25 cellular contexts compared by ENCODE assay signal in genomic region chr4:25157071-25157470, GRCh38. TPM values are rescaled to one million over a fixed set of nuclear protein-coding genes. Genes with fewer than 3 reads are reported as not detected.
A peak's percentile ranks its signal among the peaks of the same experiment; 100 is the strongest.
DNase-seq lines count a peak whose midpoint lies in the region; ATAC-seq and TF ChIP-seq lines count a peak whose summit lies in the region.
"Had no signal": no experiment of that assay in that cellular context is flagged by ENCODE, and none has a peak within 500 bp of the region (broad histone marks: within the 10 kb centered on the region; RNA-seq: fewer than 3 reads in every experiment).

No MANE protein-coding gene starts in this region.

- H3K27ac Mint-ChIP-seq in natural killer cell (peak overlapping the region in 1 of 2 donors; percentile 57), type B pancreatic cell (no peak overlapping the region)
- H3K27ac Mint-ChIP-seq in natural killer cell treated with Interleukin-12 subunit alpha and Interleukin-12 subunit beta and Interleukin-15 and Interleukin-18, amount 100 ng/mL, for 72 hours, result no peak overlapping the region

- no peak overlapping the region for H3K4me3 ChIP-seq in NB4 (ENCODE audit: low read depth, low read length)
- H3K4me3 ChIP-seq: A549, K562, MG63, PC-9 had no signal

- intact Hi-C loops in natural killer cell (cut with micrococcal nuclease), result no loop called here

- DNase-seq in natural killer cell (no peak), KBM-7 (peak; percentile 33), NB4 (ENCODE audit: low read depth) (peak; percentile 63), type B pancreatic cell (ENCODE audit: extremely low spot score, unreplicated experiment) (no peak), RPMI8226 (no peak), NCI-H226 (no peak)
- DNase-seq in natural killer cell treated with Interleukin-12 subunit alpha and Interleukin-12 subunit beta and Interleukin-15 and Interleukin-18, amount 100 ng/mL, for 72 hours (ENCODE audit: low spot score), result no peak
- DNase-seq: C1 segment of cervical spinal cord; CD8-positive, alpha-beta memory T cell; DMS 273 treated with DMSO at 0.1 percent for 48 hours; DMS79 treated with DMSO at 0.1 percent for 48 hours; MG63; NCI-H1105; NCI-H1436 treated with DMSO at 0.1 percent for 48 hours; NCI-H1930; NCI-H2107; NCI-H446 treated with DMSO at 0.1 percent for 48 hours; NCI-H526; NCI-H82; NK-92 treated with Interleukin-12 subunit alpha and Interleukin-12 subunit beta, amount 100 ng/mL, for 24 hours; PC-9; Right ventricle myocardium superior; T-helper 2 cell had no signal

- ATAC-seq in natural killer cell, result no peak
- ATAC-seq in natural killer cell treated with Interleukin-12 subunit alpha and Interleukin-12 subunit beta and Interleukin-15 and Interleukin-18, amount 100 ng/mL, for 72 hours, result no peak
- ATAC-seq: A549, K562 had no signal

- H3K9me3 Mint-ChIP-seq in natural killer cell (no peaks in the 10 kb centered on the region), type B pancreatic cell (no peaks in the 10 kb centered on the region)
- H3K9me3 Mint-ChIP-seq in natural killer cell treated with Interleukin-12 subunit alpha and Interleukin-12 subunit beta and Interleukin-15 and Interleukin-18, amount 100 ng/mL, for 72 hours, result no peaks in the 10 kb centered on the region
- H3K9me3 Mint-ChIP-seq: CD8-positive, alpha-beta memory T cell had no signal

- H3K27me3 Mint-ChIP-seq in natural killer cell (ENCODE audit: low read depth in 2 of 2) (no peaks in the 10 kb centered on the region), type B pancreatic cell (no peaks in the 10 kb centered on the region)
- no peaks in the 10 kb centered on the region for H3K27me3 Mint-ChIP-seq in natural killer cell treated with Interleukin-12 subunit alpha and Interleukin-12 subunit beta and Interleukin-15 and Interleukin-18, amount 100 ng/mL, for 72 hours

- H3K4me1 Mint-ChIP-seq in natural killer cell, result peaks cover 20 to 30% of the 10 kb centered on the region in 2 donors
- peaks cover 18 to 27% of the 10 kb centered on the region in 2 donors for H3K4me1 Mint-ChIP-seq in natural killer cell treated with Interleukin-12 subunit alpha and Interleukin-12 subunit beta and Interleukin-15 and Interleukin-18, amount 100 ng/mL, for 72 hours (ENCODE audit: low read depth in 2 of 2)
- H3K4me1 Mint-ChIP-seq in type B pancreatic cell (ENCODE audit: unreplicated experiment), result peaks cover 25% of the 10 kb centered on the region

- peak overlapping the region; percentile 17 for H3K4me3 Mint-ChIP-seq in natural killer cell
- H3K4me3 Mint-ChIP-seq in natural killer cell treated with Interleukin-12 subunit alpha and Interleukin-12 subunit beta and Interleukin-15 and Interleukin-18, amount 100 ng/mL, for 72 hours, result no peak overlapping the region
- peak overlapping the region; percentile 39 for H3K4me3 Mint-ChIP-seq in type B pancreatic cell

- TF ChIP-seq POLR2A in NB4 (IDR thresholded peaks at IDR 0.05; ENCODE audit: extremely low read depth, insufficient read length), result no peak

- in situ Hi-C loops in KBM-7 (cut with MboI; ENCODE audit: low pct_unique_long_range_greater_than_20kb, low sequenced_read_pairs), result no loop called here

- TF ChIP-seq CTCF in natural killer cell (IDR thresholded peaks at IDR 0.05) (no peak), NB4 (IDR thresholded peaks at IDR 0.05; ENCODE audit: low read depth, low read length) (no peak), type B pancreatic cell (conservative IDR thresholded peaks at IDR 0.05) (no peak)

- H3K36me3 Mint-ChIP-seq in natural killer cell (no peaks in the 10 kb centered on the region), type B pancreatic cell (no peaks in the 10 kb centered on the region)
- H3K36me3 Mint-ChIP-seq in natural killer cell treated with Interleukin-12 subunit alpha and Interleukin-12 subunit beta and Interleukin-15 and Interleukin-18, amount 100 ng/mL, for 72 hours, result peaks cover 5% of the 10 kb centered on the region

RNA-seq across cellular contexts. Expression of gene SEPSECS, which starts 3.2 kb away (rescaled TPM):
- 10 to 100 TPM; 18.5 to 26.6 (median 20.7) TPM for total RNA-seq in natural killer cell
- 10 to 100 TPM; 11.3 to 11.7 TPM for total RNA-seq in natural killer cell treated with Interleukin-12 subunit alpha and Interleukin-12 subunit beta and Interleukin-15 and Interleukin-18, amount 100 ng/mL, for 72 hours
- 8.0 and 8.7 TPM in 2 replicates for total RNA-seq in type B pancreatic cell (ENCODE audit: low replicate concordance)

Comparison
In these comparisons a context has a peak if more than half of its experiments do, and no peak if none do; other contexts are left out.
1. DNase-seq: peak in KBM-7 (single experiment) and NB4 (single experiment); none in natural killer cell (single experiment), natural killer cell treated with Interleukin-12 subunit alpha and Interleukin-12 subunit beta and Interleukin-15 and Interleukin-18, amount 100 ng/mL, for 72 hours (single experiment), type B pancreatic cell (single experiment), RPMI8226 (single experiment) and NCI-H226 (single experiment).